ENCODE assay signal across 8 cellular contexts in genomic region chr17:48995871-48996695, GRCh38. TPM values are rescaled to one million over a fixed set of nuclear protein-coding genes. Genes with fewer than 3 reads are reported as not detected.
A peak's percentile ranks its signal among the peaks of the same experiment; 100 is the strongest.
DNase-seq lines count a peak whose midpoint lies in the region; ATAC-seq, FAIRE-seq and TF ChIP-seq lines count a peak whose summit lies in the region.

No MANE protein-coding gene starts in this region.

- peaks cover 0 to 15% of the 10 kb centered on the region in 2 experiments; a peak in 2 of 4 replicates for H3K79me1 ChIP-seq in IMR-90 (ENCODE audit: low read depth in 1 of 2, low read length in 2 of 2)

- H3K27me3 ChIP-seq in IMR-90 (ENCODE audit: control insufficient read depth, insufficient read depth, low read length), result peaks cover 22% of the 10 kb centered on the region

- peak overlapping the region; percentile 60 for H3K4ac ChIP-seq in IMR-90 (ENCODE audit: low read depth, low read length)

- no peaks in the 10 kb centered on the region for H3K9me1 ChIP-seq in IMR-90 (ENCODE audit: insufficient read depth, low read length)

- H3K14ac ChIP-seq in IMR-90 (replicated peaks; ENCODE audit: low read depth, low read length), result peak overlapping the region; percentile 82

- no peak overlapping the region for H2BK20ac ChIP-seq in IMR-90 (ENCODE audit: low read depth, low read length)

- H3K4me1 ChIP-seq in IMR-90 (ENCODE audit: control insufficient read depth, insufficient read depth, low read length), result no peaks in the 10 kb centered on the region

- ATAC-seq in IMR-90 (ENCODE audit: low read depth) (peak; percentile 25), left lobe of liver (no peak)
- ATAC-seq in activated T-cell treated with anti-CD3 and anti-CD28 coated beads, Interleukin-2, amount 50 U/mL, for 4 hours, result peak in 1 of 2 donors; percentile 46

- peak overlapping the region; percentile 23 to 53; a peak in 2 of 4 replicates for H4K8ac ChIP-seq in IMR-90 (ENCODE audit: low read depth in 2 of 2, low read length in 2 of 2)

- H4K5ac ChIP-seq in IMR-90 (ENCODE audit: low read depth, low read length), result no peak overlapping the region

- H3K27me3 Mint-ChIP-seq in activated T-cell treated with anti-CD3 and anti-CD28 coated beads, Interleukin-2, amount 50 U/mL, for 4 hours (ENCODE audit: low read depth), result peaks cover 74% of the 10 kb centered on the region

- H3K56ac ChIP-seq in IMR-90 (ENCODE audit: extremely low read depth, insufficient read depth, low read length), result peak overlapping the region; percentile 71

- TF ChIP-seq POLR2A in IMR-90 (IDR thresholded peaks at IDR 0.05; ENCODE audit: low read depth, low read length), result no peak

- in situ Hi-C loops in IMR-90 (cut with MboI; ENCODE audit: low sequenced_read_pairs), result no loop called here

- peak; percentile 44 for DNase-seq in COLO829 (ENCODE audit: low spot score)
- no peak for DNase-seq in IMR-90
- no peak for DNase-seq in activated T-cell treated with anti-CD3 and anti-CD28 coated beads, Interleukin-2, amount 50 U/mL, for 4 hours
- DNase-seq in left lobe of liver (ENCODE audit: low spot score), result peak; percentile 35
- DNase-seq in RCC 7860 (ENCODE audit: low spot score), result no peak
- no peak for DNase-seq in AG08395 (ENCODE audit: low spot score)
- DNase-seq in dedifferentiated amniotic fluid mesenchymal stem cell (ENCODE audit: extremely low spot score), result no peak
- no peak for DNase-seq in NCI-H2029 treated with DMSO at 0.1 percent for 48 hours (lab: John Stamatoyannopoulos, UW)

- H3K4me2 ChIP-seq in IMR-90 (ENCODE audit: low read depth, low read length), result peak overlapping the region; percentile 84

- no TSS peak for BruUV-seq in IMR-90 (replicated peaks; lab: Mats Ljungman, UMichigan)

- peak overlapping the region; percentile 25 for H3K4me3 Mint-ChIP-seq in activated T-cell treated with anti-CD3 and anti-CD28 coated beads, Interleukin-2, amount 50 U/mL, for 4 hours

- peaks cover 2% of the 10 kb centered on the region; the same call in 1 of the 2 replicates for H4K20me1 ChIP-seq in IMR-90 (ENCODE audit: insufficient read depth, low read length)

- peak overlapping the region; percentile 66 for H4K91ac ChIP-seq in IMR-90 (ENCODE audit: insufficient read depth, low read depth, low read length)

- H3K36me3 ChIP-seq in IMR-90 (ENCODE audit: control insufficient read depth, insufficient read depth, low read length), result no peaks in the 10 kb centered on the region

- 0% methylated on average over 6 of the region's 77 CpGs; no CpG with 5 or more reads in 1 of the 2 experiments for WGBS in IMR-90 (ENCODE audit: extremely low coverage in 2 of 2, insufficient read length in 1 of 2), 2 experiments

- peak overlapping the region; percentile 72 for H3K9ac ChIP-seq in IMR-90 (ENCODE audit: low read depth, low read length)

- no peak for FAIRE-seq in RCC 7860 (lab: Jason Lieb, UNC)

- H3K9me3 Mint-ChIP-seq in activated T-cell treated with anti-CD3 and anti-CD28 coated beads, Interleukin-2, amount 50 U/mL, for 4 hours, result peaks cover 3% of the 10 kb centered on the region

- H2AK9ac ChIP-seq in IMR-90 (replicated peaks; ENCODE audit: low read depth, low read length, poor library complexity), result peak overlapping the region; percentile 95

- no peak for TF ChIP-seq CTCF in IMR-90 (conservative IDR thresholded peaks at IDR 0.05; ENCODE audit: low read depth, low read length)

- H3K9me3 ChIP-seq in IMR-90 (ENCODE audit: control insufficient read depth, insufficient read depth, low read length), result no peaks in the 10 kb centered on the region

- dilution Hi-C loops in IMR-90 (cut with HindIII; ENCODE audit: low sequenced_read_pairs, unreplicated experiment), result no loop called here

- H2AFZ ChIP-seq in IMR-90 (replicated peaks; ENCODE audit: low read length, poor library complexity), result peak overlapping the region; percentile 95

- TF ChIP-seq RAD21 in IMR-90 (IDR thresholded peaks at IDR 0.05; ENCODE audit: low read length), result no peak

- H3K27ac ChIP-seq in IMR-90 (ENCODE audit: insufficient read depth, low read length), result peak overlapping the region; percentile 10; the same call in 1 of the 2 replicates

- CTCF ChIA-PET in IMR-90 (lab: Yijun Ruan, JAX), result interaction anchor here (0.6 kb wide), 1 partner anchor 35 kb away, joined by 8 read pairs; no protein-coding TSS in a partner anchor

- peak overlapping the region; percentile 93 for H3K4me3 ChIP-seq in IMR-90 (ENCODE audit: insufficient read depth, low read depth, low read length)

- H3K36me3 Mint-ChIP-seq in activated T-cell treated with anti-CD3 and anti-CD28 coated beads, Interleukin-2, amount 50 U/mL, for 4 hours (ENCODE audit: insufficient read depth), result no peaks in the 10 kb centered on the region

- H2AK5ac ChIP-seq in IMR-90 (ENCODE audit: low read depth, low read length), result 0 out of 2 replicates have a peak overlapping the region, but pooled peaks have one; percentile 26

- H2BK15ac ChIP-seq in IMR-90 (ENCODE audit: low read depth, low read length), result peak overlapping the region; percentile 84; the same call in 1 of the 3 replicates

- H2BK5ac ChIP-seq in IMR-90 (ENCODE audit: low read depth, low read length, poor library complexity, severe bottlenecking), result no peak overlapping the region

- POLR2A ChIA-PET in IMR-90 (lab: Charles Lee; ENCODE audit: unreplicated experiment), result interaction anchor here (0.6 kb wide), 1 partner anchor 60 kb away, joined by 6 read pairs; no protein-coding TSS in a partner anchor

- peak overlapping the region; percentile 55 for H3K23ac ChIP-seq in IMR-90 (ENCODE audit: low read depth, low read length)

- intact Hi-C loops in IMR-90 (cut with micrococcal nuclease), result loop anchor here (2.0 kb wide), 1 partner anchor 23 kb away; no protein-coding TSS in a partner anchor

- H3K18ac ChIP-seq in IMR-90 (ENCODE audit: low read depth, low read length), result peak overlapping the region; percentile 1; the same call in 1 of the 2 replicates

- peaks cover 28% of the 10 kb centered on the region for H3K4me1 Mint-ChIP-seq in activated T-cell treated with anti-CD3 and anti-CD28 coated beads, Interleukin-2, amount 50 U/mL, for 4 hours (ENCODE audit: low read depth)

- peak overlapping the region; percentile 59; the same call in 1 of the 2 replicates for H2BK120ac ChIP-seq in IMR-90 (ENCODE audit: low read depth, low read length)

TF ChIP-seq in IMR-90, 13 proteins besides CTCF, POLR2A, EP300 and RAD21:
- no peak for TF ChIP-seq CEBPB (IDR thresholded peaks at IDR 0.05; ENCODE audit: low read depth, low read length)
- TF ChIP-seq USF2 (IDR thresholded peaks at IDR 0.05; ENCODE audit: low read depth, low read length), result peak; percentile 53; the same call in 1 of the 2 replicates

RNA-seq across cellular contexts. Expression of gene IGF2BP1, which starts 1.1 kb away (rescaled TPM):
- total RNA-seq in IMR-90 (2012; rRNA removed) (10.2 and 11.9 TPM in 2 replicates), left lobe of liver (1.2 TPM)
- polyA plus RNA-seq in IMR-90 (2012; rRNA removed), result 12.2 and 13.1 TPM in 2 replicates
- 9.1 and 9.2 TPM in 2 replicates for polyA plus RNA-seq in IMR-90 (2012; cell fraction: cytosol; rRNA removed)
- 23.6 and 36.0 TPM in 2 replicates for polyA plus RNA-seq in IMR-90 (2012; cell fraction: nucleus; rRNA removed; ENCODE audit: low replicate concordance)
- total RNA-seq in activated T-cell treated with anti-CD3 and anti-CD28 coated beads, Interleukin-2, amount 50 U/mL, for 4 hours, result under 1 TPM; 0.32 to 0.76 (median 0.35) TPM

RNA-seq across cellular contexts. Expression of gene GIP, which starts 27.7 kb away (rescaled TPM):
- total RNA-seq in IMR-90 (2012; rRNA removed) (not detected in 2 replicates), left lobe of liver (not detected)
- 0.44 TPM in 1 of 2 replicates, not detected in the other for polyA plus RNA-seq in IMR-90 (2012; rRNA removed)
- 0.12 TPM in 1 of 2 replicates, not detected in the other for polyA plus RNA-seq in IMR-90 (2012; cell fraction: cytosol; rRNA removed)
- not detected in 2 replicates for polyA plus RNA-seq in IMR-90 (2012; cell fraction: nucleus; rRNA removed; ENCODE audit: low replicate concordance)
- total RNA-seq in activated T-cell treated with anti-CD3 and anti-CD28 coated beads, Interleukin-2, amount 50 U/mL, for 4 hours, result not detected

RNA-seq across cellular contexts. Expression of gene SNF8, which starts 51.4 kb away (rescaled TPM):
- total RNA-seq in IMR-90 (2012; rRNA removed) (171 and 191 TPM in 2 replicates), left lobe of liver (53.4 TPM)
- 178 and 181 TPM in 2 replicates for polyA plus RNA-seq in IMR-90 (2012; rRNA removed)
- polyA plus RNA-seq in IMR-90 (2012; cell fraction: cytosol; rRNA removed), result 229 and 242 TPM in 2 replicates
- 106 and 120 TPM in 2 replicates for polyA plus RNA-seq in IMR-90 (2012; cell fraction: nucleus; rRNA removed; ENCODE audit: low replicate concordance)
- total RNA-seq in activated T-cell treated with anti-CD3 and anti-CD28 coated beads, Interleukin-2, amount 50 U/mL, for 4 hours, result 100 to 1,000 TPM; 166 to 173 (median 170) TPM

Comparison
In these comparisons a context has a peak if more than half of its experiments do, and no peak if none do; other contexts are left out.
1. DNase-seq: peak in COLO829 (single experiment) and left lobe of liver (single experiment); none in IMR-90 (single experiment), activated T-cell treated with anti-CD3 and anti-CD28 coated beads, Interleukin-2, amount 50 U/mL, for 4 hours (single experiment), RCC 7860 (single experiment), AG08395 (single experiment), dedifferentiated amniotic fluid mesenchymal stem cell (single experiment) and NCI-H2029 treated with DMSO at 0.1 percent for 48 hours (single experiment).